Comparison of ENCODE assay signal across 30 cellular contexts in the genomic region with DNA sequence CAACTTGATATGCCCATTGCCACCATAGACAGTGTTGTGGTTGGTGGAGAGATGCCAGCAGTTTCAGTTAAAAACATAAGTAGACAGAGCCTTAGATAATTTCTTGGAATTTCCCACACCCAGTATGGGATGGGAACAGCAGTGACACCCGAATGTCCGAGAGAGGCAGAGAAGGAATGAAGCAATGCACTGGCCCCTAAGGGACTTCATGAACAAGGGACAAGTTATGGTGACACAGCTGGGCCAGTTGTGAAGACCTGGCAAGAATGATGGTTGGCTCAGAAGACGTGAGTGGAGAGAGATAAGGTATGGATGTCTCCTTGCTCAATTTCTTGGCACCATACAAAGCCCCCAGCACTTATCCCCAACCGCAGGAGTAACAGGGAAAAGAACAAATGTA.
"Had no signal": no experiment of that assay in that cellular context is flagged by ENCODE, and none has a peak within 500 bp of the region (broad histone marks: within the 10 kb centered on the region; RNA-seq: fewer than 3 reads in every experiment).

No MANE protein-coding gene starts in this region.

- H3K27me3 ChIP-seq: Peyer's patch had no signal

- ATAC-seq: activated CD8-positive, alpha-beta memory T cell treated with anti-CD3 and anti-CD28 coated beads, Interleukin-2, amount 10 ng/mL, durations not matched to agents 7 days and 5 days; activated naive CD8-positive, alpha-beta T cell treated with anti-CD3 and anti-CD28 coated beads, Interleukin-2, amount 50 U/mL, for 24 hours; PC-3; Right ventricle myocardium inferior had no signal

- H3K27ac ChIP-seq: KMS-11, Peyer's patch, RWPE1, WERI-Rb-1 had no signal

- H3K9me3 ChIP-seq: Peyer's patch had no signal

- DNase-seq: activated CD4-positive, alpha-beta memory T cell treated with anti-CD3 and anti-CD28 coated beads, Interleukin-2, amount 10 ng/mL, durations not matched to agents 7 days and 5 days; activated CD4-positive, alpha-beta T cell treated with anti-CD3 and anti-CD28 coated beads for 1 hour; activated CD4-positive, alpha-beta T cell treated with anti-CD3 and anti-CD28 coated beads for 48 hours; activated CD4-positive, CD25-positive, alpha-beta regulatory T cell; activated CD8-positive, alpha-beta memory T cell treated with anti-CD3 and anti-CD28 coated beads for 24 hours; activated CD8-positive, alpha-beta memory T cell treated with anti-CD3 and anti-CD28 coated beads, Interleukin-2, amount 10 ng/mL, durations not matched to agents 7 days and 5 days; activated CD8-positive, alpha-beta memory T cell treated with anti-CD3 and anti-CD28 coated beads, Interleukin-2, amount 50 U/mL, for 48 hours; activated effector memory CD4-positive, alpha-beta T cell treated with Interleukin-2 at 50 U/mL for 16 hours; activated naive CD4-positive, alpha-beta T cell treated with anti-CD3 and anti-CD28 coated beads, Interleukin-2, amount 10 ng/mL, durations not matched to agents 7 days and 5 days; activated naive CD8-positive, alpha-beta T cell treated with anti-CD3 and anti-CD28 coated beads, Interleukin-2, amount 50 U/mL, for 24 hours; activated T-cell treated with anti-CD3 and anti-CD28 coated beads, Interleukin-2, amount 50 U/mL, for 48 hours; central memory CD4-positive, alpha-beta T cell; NCI-H1092 treated with DMSO at 0.1 percent for 48 hours; NCI-H1417; NCI-H146; NCI-H187; NCI-H2029 treated with DMSO at 0.1 percent for 48 hours; NCI-H2107; NCI-H2171; NCI-H510A; NCI-H526; NCI-H748 treated with DMSO at 0.1 percent for 48 hours; NK-92 treated with Interleukin-12 subunit alpha and Interleukin-12 subunit beta, amount 100 ng/mL, for 24 hours; PC-3; Peyer's patch; T1000; WERI-Rb-1 had no signal

- H3K4me3 ChIP-seq: Peyer's patch had no signal

- H3K4me2 ChIP-seq: KMS-11 had no signal

- H3K9ac ChIP-seq: KMS-11 had no signal

- H3K36me3 ChIP-seq: Peyer's patch, WERI-Rb-1 had no signal
